1 cellular context compared by ENCODE assay signal in the genomic region with DNA sequence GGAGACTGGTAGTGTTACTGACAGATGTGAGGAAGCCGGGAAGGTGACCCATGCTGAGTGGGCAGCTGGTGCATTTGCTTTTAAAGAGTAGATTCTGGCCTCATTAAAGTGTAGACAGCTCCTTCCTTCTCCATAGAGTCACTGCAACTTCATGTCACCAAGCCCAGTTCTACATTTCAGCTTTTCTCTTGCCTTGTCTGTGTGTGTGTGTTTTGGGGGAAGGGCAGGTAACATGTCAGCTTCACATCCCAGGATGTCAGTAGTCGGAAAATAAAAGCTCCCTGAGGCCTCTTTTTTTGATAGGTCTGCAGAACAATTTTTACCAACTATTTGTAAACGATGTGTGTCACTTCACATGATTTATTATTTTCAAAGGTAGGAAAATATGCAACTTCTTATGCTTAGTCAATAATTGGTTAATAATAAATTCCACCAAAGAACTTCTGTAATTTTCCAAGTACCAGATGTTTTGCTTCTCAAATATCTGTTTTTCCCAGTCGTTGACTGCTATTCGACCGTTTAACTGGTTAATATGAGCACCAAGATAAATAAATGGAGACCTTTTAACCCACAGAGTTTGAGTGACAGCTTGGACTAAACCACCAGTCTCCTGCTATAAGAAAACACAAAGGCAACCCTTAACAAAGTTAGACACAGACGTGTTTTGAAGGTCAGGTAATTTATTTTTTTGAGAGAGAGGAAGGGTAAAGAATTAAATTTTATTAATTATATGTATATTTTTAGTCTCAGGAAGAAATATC.
TF ChIP-seq lines count a peak whose summit lies in the region.

No MANE protein-coding gene starts in this region.

TF ChIP-seq in A549, 52 proteins besides CTCF, POLR2A, EP300 and RAD21:
- no peak for TF ChIP-seq REST (IDR thresholded peaks at IDR 0.05)
- TF ChIP-seq EHF (CRISPR knock-in tag; IDR thresholded peaks at IDR 0.05) = no peak
- TF ChIP-seq KDM5A (IDR thresholded peaks at IDR 0.05) = no peak
- TF ChIP-seq FOSB (CRISPR knock-in tag; IDR thresholded peaks at IDR 0.05) = no peak
- no peak for TF ChIP-seq POLR2AphosphoS2 (conservative IDR thresholded peaks at IDR 0.05; ENCODE audit: low read length)
- TF ChIP-seq SREBF2 (IDR thresholded peaks at IDR 0.05) = no peak
- no peak for TF ChIP-seq RFX5 (IDR thresholded peaks at IDR 0.05)
- TF ChIP-seq, protein P1, sequence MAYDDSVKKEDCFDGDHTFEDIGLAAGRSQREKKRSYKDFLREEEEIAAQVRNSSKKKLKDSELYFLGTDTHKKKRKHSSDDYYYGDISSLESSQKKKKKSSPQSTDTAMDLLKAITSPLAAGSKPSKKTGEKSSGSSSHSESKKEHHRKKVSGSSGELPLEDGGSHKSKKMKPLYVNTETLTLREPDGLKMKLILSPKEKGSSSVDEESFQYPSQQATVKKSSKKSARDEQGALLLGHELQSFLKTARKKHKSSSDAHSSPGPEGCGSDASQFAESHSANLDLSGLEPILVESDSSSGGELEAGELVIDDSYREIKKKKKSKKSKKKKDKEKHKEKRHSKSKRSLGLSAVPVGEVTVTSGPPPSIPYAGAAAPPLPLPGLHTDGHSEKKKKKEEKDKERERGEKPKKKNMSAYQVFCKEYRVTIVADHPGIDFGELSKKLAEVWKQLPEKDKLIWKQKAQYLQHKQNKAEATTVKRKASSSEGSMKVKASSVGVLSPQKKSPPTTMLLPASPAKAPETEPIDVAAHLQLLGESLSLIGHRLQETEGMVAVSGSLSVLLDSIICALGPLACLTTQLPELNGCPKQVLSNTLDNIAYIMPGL (CRISPR knock-in tag; IDR thresholded peaks at IDR 0.05; ENCODE audit: borderline replicate concordance) = no peak
- TF ChIP-seq TP53 (CRISPR knock-in tag; IDR thresholded peaks at IDR 0.05) = no peak
- TF ChIP-seq, protein P2, sequence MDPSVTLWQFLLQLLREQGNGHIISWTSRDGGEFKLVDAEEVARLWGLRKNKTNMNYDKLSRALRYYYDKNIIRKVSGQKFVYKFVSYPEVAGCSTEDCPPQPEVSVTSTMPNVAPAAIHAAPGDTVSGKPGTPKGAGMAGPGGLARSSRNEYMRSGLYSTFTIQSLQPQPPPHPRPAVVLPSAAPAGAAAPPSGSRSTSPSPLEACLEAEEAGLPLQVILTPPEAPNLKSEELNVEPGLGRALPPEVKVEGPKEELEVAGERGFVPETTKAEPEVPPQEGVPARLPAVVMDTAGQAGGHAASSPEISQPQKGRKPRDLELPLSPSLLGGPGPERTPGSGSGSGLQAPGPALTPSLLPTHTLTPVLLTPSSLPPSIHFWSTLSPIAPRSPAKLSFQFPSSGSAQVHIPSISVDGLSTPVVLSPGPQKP (IDR thresholded peaks at IDR 0.05; ENCODE audit: low read depth, low read length) = no peak
- TF ChIP-seq, protein P3, sequence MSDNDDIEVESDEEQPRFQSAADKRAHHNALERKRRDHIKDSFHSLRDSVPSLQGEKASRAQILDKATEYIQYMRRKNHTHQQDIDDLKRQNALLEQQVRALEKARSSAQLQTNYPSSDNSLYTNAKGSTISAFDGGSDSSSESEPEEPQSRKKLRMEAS (IDR thresholded peaks at IDR 0.05) = no peak
- no peak for TF ChIP-seq HEYL (CRISPR knock-in tag; IDR thresholded peaks at IDR 0.05)
- TF ChIP-seq ZC3H11A (IDR thresholded peaks at IDR 0.05) = no peak
- TF ChIP-seq CBX2 (IDR thresholded peaks at IDR 0.05; ENCODE audit: borderline replicate concordance, low read depth) = no peak
- no peak for TF ChIP-seq ATOH8 (CRISPR knock-in tag; IDR thresholded peaks at IDR 0.05; ENCODE audit: low read depth)
